In genomic region chr6:45419574-45420082, GRCh38 we compare ENCODE assay signal across 7 cellular contexts. TPM values are rescaled to one million over a fixed set of nuclear protein-coding genes. Genes with fewer than 3 reads are reported as not detected.
DNase-seq lines count a peak whose midpoint lies in the region; ATAC-seq, FAIRE-seq and TF ChIP-seq lines count a peak whose summit lies in the region.

No MANE protein-coding gene starts in this region.

- H3K9me3 ChIP-seq in pancreas (no peaks in the 10 kb centered on the region), upper lobe of right lung (no peaks in the 10 kb centered on the region)

- H3K4me1 ChIP-seq in pancreas: peaks cover 0 to 19% (median 6%) of the 10 kb centered on the region in 3 donors
- peaks cover 15% of the 10 kb centered on the region for H3K4me1 ChIP-seq in upper lobe of right lung

- H3K27ac ChIP-seq in pancreas (no peak overlapping the region), upper lobe of right lung (no peak overlapping the region)

- TF ChIP-seq CTCF in pancreas (IDR thresholded peaks at IDR 0.05) (peak in 1 of 4 donors; percentile 7), upper lobe of right lung (IDR thresholded peaks at IDR 0.05) (peak; percentile 34)

- intact Hi-C loops in pancreas (cut with DNase I): loop anchor here in 1 of 3 donors (10.0 kb wide), 2 partner anchors 295 to 765 kb away; no protein-coding TSS in a partner anchor
- intact Hi-C loops in upper lobe of right lung (cut with DNase I): no loop called here

- FAIRE-seq in pancreas (lab: Jason Lieb, UNC): no peak

- H3K36me3 ChIP-seq in pancreas (no peaks in the 10 kb centered on the region), upper lobe of right lung (no peaks in the 10 kb centered on the region)

- peak overlapping the region in 1 of 4 donors; percentile 35 for H3K4me3 ChIP-seq in pancreas
- peak overlapping the region; percentile 58 for H3K4me3 ChIP-seq in upper lobe of right lung

- ATAC-seq in pancreas (peak in 3 of 4 donors; percentile 61 to 68 (median 66)), upper lobe of right lung (peak; percentile 69), HG03097 (IDR thresholded peaks at IDR 0.05; ENCODE audit: low FRiP score, unreplicated experiment) (no peak)

- 4 to 6% methylated on average over 38 of the region's 38 CpGs for WGBS in pancreas, 2 donors

- H3K27me3 ChIP-seq in pancreas (peaks cover 0 to 50% (median 9%) of the 10 kb centered on the region in 4 donors), upper lobe of right lung (peaks cover 53% of the 10 kb centered on the region)

- DNase-seq in H4 (ENCODE audit: low spot score): peak; percentile 72
- peak; percentile 75 for DNase-seq in NOMO-1 treated with DMSO at 0.1 percent for 48 hours (lab: John Stamatoyannopoulos, UW; ENCODE audit: unreplicated experiment)
- peak; percentile 27 to 31 for DNase-seq in activated T-helper 1 cell treated with anti-CD3 and anti-CD28 coated beads, Interleukin-2, amount 50 U/mL, for 16 hours (ENCODE audit: low read depth in 1 of 2, low spot score in 1 of 2)
- peak; percentile 34 for DNase-seq in germinal center (ENCODE audit: low spot score)
- DNase-seq in pancreas: peak; percentile 24 to 84 (median 56)
- DNase-seq in upper lobe of right lung: peak; percentile 85

RNA-seq across cellular contexts. Expression of gene SUPT3H, which starts 41.9 kb away (rescaled TPM):
- total RNA-seq in H4 (2014; rRNA removed; shearing (Covaris generic)): 5.9 and 7.5 TPM in 2 replicates
- total RNA-seq in pancreas: 1 to 10 TPM; 3.6 to 8.0 (median 5.3) TPM
- polyA plus RNA-seq in pancreas: 1 to 10 TPM; 3.8 to 5.5 TPM
- 4.9 TPM for total RNA-seq in upper lobe of right lung

Comparison
In these comparisons a context has a peak if more than half of its experiments do, and no peak if none do; other contexts are left out.
1. DNase-seq: peak in every context shown above with its lines; median percentile 85 in upper lobe of right lung; 75 in NOMO-1 treated with DMSO at 0.1 percent for 48 hours; 72 in H4; 56 in pancreas; 34 in germinal center; 29 in activated T-helper 1 cell treated with anti-CD3 and anti-CD28 coated beads, Interleukin-2, amount 50 U/mL, for 16 hours.